2 cellular contexts compared by ENCODE assay signal in genomic region chr22:27804016-27804415, GRCh38.
TF ChIP-seq lines count a peak whose summit lies in the region.

No MANE protein-coding gene starts in this region.

TF ChIP-seq in IMR-90, 13 proteins besides CTCF, POLR2A, EP300 and RAD21:
- TF ChIP-seq CHD1 (IDR thresholded peaks at IDR 0.05; ENCODE audit: low read depth, low read length) = no peak
- TF ChIP-seq MXI1 (IDR thresholded peaks at IDR 0.05; ENCODE audit: borderline replicate concordance, low read depth, low read length) = no peak
- no peak for TF ChIP-seq CEBPB (IDR thresholded peaks at IDR 0.05; ENCODE audit: low read depth, low read length)
- TF ChIP-seq MAZ (IDR thresholded peaks at IDR 0.05; ENCODE audit: borderline replicate concordance, low read depth, low read length) = no peak
- TF ChIP-seq BHLHE40 (IDR thresholded peaks at IDR 0.05; ENCODE audit: low read depth, low read length) = no peak

TF ChIP-seq in H1, 55 proteins besides CTCF, POLR2A, EP300 and RAD21:
- no peak for TF ChIP-seq CEBPB (IDR thresholded peaks at IDR 0.05; ENCODE audit: low read depth, low read length)
- TF ChIP-seq EZH2 (IDR thresholded peaks at IDR 0.05; ENCODE audit: low read depth, low read length, severe bottlenecking) = peak; percentile 5
- TF ChIP-seq EGR1 (IDR thresholded peaks at IDR 0.05; ENCODE audit: borderline replicate concordance, low read depth, low read length) = no peak
TF ChIP-seq in H1: peak in this region for 1.
